ENCODE assay signal across 9 cellular contexts in genomic region chr1:154206212-154206611, GRCh38. TPM values are rescaled to one million over a fixed set of nuclear protein-coding genes. Genes with fewer than 3 reads are reported as not detected.
DNase-seq lines count a peak whose midpoint lies in the region; ATAC-seq and TF ChIP-seq lines count a peak whose summit lies in the region.
"Had no signal": no experiment of that assay in that cellular context is flagged by ENCODE, and none has a peak within 500 bp of the region (broad histone marks: within the 10 kb centered on the region; RNA-seq: fewer than 3 reads in every experiment).

TSS of gene CFAP141 (minus strand) at chr1:154206333. CDS start at chr1:154206307, 26 bp downstream.

- ATAC-seq in HCT116 = peak; percentile 79
- ATAC-seq in activated T-helper 17 cell treated with anti-CD3 and anti-CD28 coated beads, Interleukin-2, amount 50 U/mL, for 72 hours (replicated peaks) = peak; percentile 93
- ATAC-seq in GM18873 (IDR thresholded peaks at IDR 0.05; ENCODE audit: low FRiP score, unreplicated experiment) = no peak
- ATAC-seq in HG03095 (IDR thresholded peaks at IDR 0.05; ENCODE audit: unreplicated experiment) = no peak
- ATAC-seq in HG03135 (IDR thresholded peaks at IDR 0.05; ENCODE audit: unreplicated experiment) = no peak

- peak within 1 kb of the TSS; percentile 6 for H3K4me3 Mint-ChIP-seq in activated T-helper 17 cell treated with anti-CD3 and anti-CD28 coated beads, Interleukin-2, amount 50 U/mL, for 72 hours

- no peaks in the 10 kb centered on the region for H3K9me2 ChIP-seq in HCT116 (ENCODE audit: insufficient read depth)

- H3K4me1 ChIP-seq in HCT116 (ENCODE audit: control insufficient read depth in 1 of 2, insufficient read depth in 2 of 2, low read length in 2 of 2) (peaks cover 13 to 23% of the 10 kb centered on the region in 2 experiments), mesodermal cell (ENCODE audit: control insufficient read depth, insufficient read depth, low read length, poor library complexity, severe bottlenecking) (no peaks in the 10 kb centered on the region)

- H3K27ac ChIP-seq in HCT116 (ENCODE audit: low read depth, low read length) (0 out of 2 replicates have a peak within 1 kb of the TSS, but pooled peaks have one; percentile 24), mesodermal cell (ENCODE audit: low read depth, low read length, severe bottlenecking) (peak within 1 kb of the TSS; percentile 51)

- H3K9ac ChIP-seq in HCT116 (ENCODE audit: low read length) = no peak within 1 kb of the TSS

- peaks cover 9 to 15% of the 10 kb centered on the region in 2 experiments; a peak in 3 of 4 replicates for H3K36me3 ChIP-seq in HCT116 (ENCODE audit: control insufficient read depth in 1 of 2, insufficient read depth in 2 of 2, low read length in 2 of 2)
- peaks cover 55% of the 10 kb centered on the region for H3K36me3 ChIP-seq in mesodermal cell (ENCODE audit: control insufficient read depth, insufficient read depth, low read length)

- no TSS peak for BruUV-seq in HCT116 (replicated peaks; lab: Mats Ljungman, UMichigan)

- peak within 1 kb of the TSS; percentile 46 for H3K4me2 ChIP-seq in HCT116 (ENCODE audit: low read length)

- no peaks in the 10 kb centered on the region for H4K20me1 ChIP-seq in HCT116 (ENCODE audit: insufficient read depth)

- peaks cover 22% of the 10 kb centered on the region for H3K4me1 Mint-ChIP-seq in activated T-helper 17 cell treated with anti-CD3 and anti-CD28 coated beads, Interleukin-2, amount 50 U/mL, for 72 hours

- RAD21 ChIA-PET in HCT116 (lab: Charles Lee; ENCODE audit: low non-redundant PET in 1 of 2, low total read pairs in 2 of 2, uncharacterized antibody in 2 of 2, unreplicated experiment in 2 of 2) = no interaction called here

- no CpG with 5 or more reads among the region's 1 CpG for WGBS in mesodermal cell (ENCODE audit: insufficient coverage in 2 of 2), 2 experiments

- H3K4me3 ChIP-seq in HCT116 (replicated peaks in 1 of 2; ENCODE audit: low read depth in 1 of 2, low read length in 2 of 2) = no peak within 1 kb of the TSS; a peak in 1 of 4 replicates
- no peak within 1 kb of the TSS for H3K4me3 ChIP-seq in mesodermal cell (ENCODE audit: extremely low read depth, insufficient read depth, low read length, poor library complexity, severe bottlenecking)

- H3K27me3 ChIP-seq in HCT116 (ENCODE audit: insufficient read depth, low read length) = no peaks in the 10 kb centered on the region

- no peaks in the 10 kb centered on the region for H3K27me3 Mint-ChIP-seq in activated T-helper 17 cell treated with anti-CD3 and anti-CD28 coated beads, Interleukin-2, amount 50 U/mL, for 72 hours

- TF ChIP-seq RAD21 in HCT116 (IDR thresholded peaks at IDR 0.05; ENCODE audit: low read depth) = no peak

- no peaks in the 10 kb centered on the region for H3K9me3 Mint-ChIP-seq in activated T-helper 17 cell treated with anti-CD3 and anti-CD28 coated beads, Interleukin-2, amount 50 U/mL, for 72 hours

- TF ChIP-seq POLR2A in HCT116 (IDR thresholded peaks at IDR 0.05; ENCODE audit: borderline replicate concordance, extremely low read depth, insufficient read depth, insufficient read length) = no peak

- intact Hi-C loops in HCT116 (cut with micrococcal nuclease) = no loop called here

- no peak for TF ChIP-seq CTCF in HCT116 (IDR thresholded peaks at IDR 0.05 in 2 of 3, conservative IDR thresholded peaks at IDR 0.05 in 1 of 3; ENCODE audit: borderline replicate concordance in 1 of 3, insufficient read depth in 1 of 3, low read depth in 2 of 3, low read length in 2 of 3)

- peaks cover 62% of the 10 kb centered on the region for H3K36me3 Mint-ChIP-seq in activated T-helper 17 cell treated with anti-CD3 and anti-CD28 coated beads, Interleukin-2, amount 50 U/mL, for 72 hours (ENCODE audit: low read depth)

- H3K79me2 ChIP-seq in HCT116 (ENCODE audit: insufficient read depth, low read length) = no peaks in the 10 kb centered on the region

- no peak within 1 kb of the TSS for H2AFZ ChIP-seq in HCT116 (ENCODE audit: low read depth, low read length, poor library complexity, severe bottlenecking)

- no peaks in the 10 kb centered on the region for H3K9me3 ChIP-seq in HCT116 (ENCODE audit: control insufficient read depth in 1 of 2, insufficient read depth in 1 of 2, low read depth in 1 of 2, low read length in 2 of 2)
- H3K9me3 ChIP-seq in mesodermal cell (ENCODE audit: control insufficient read depth, low read length) = no peaks in the 10 kb centered on the region

- POLR2A ChIA-PET in HCT116 (lab: Charles Lee) = no interaction called here

- DNase-seq in NCI-H2171 treated with DMSO at 0.1 percent for 48 hours (lab: John Stamatoyannopoulos, UW) (peak; percentile 16), NCI-H2171 (lab: John Stamatoyannopoulos, UW) (no peak), HCT116 (ENCODE audit: low read depth, low spot score) (no peak)
- DNase-seq: activated gamma-delta T cell treated with Interleukin-2 at 50 U/mL for 16 hours had no signal

- CTCF ChIA-PET in HCT116 (lab: Charles Lee) = no interaction called here

- H3K27ac Mint-ChIP-seq in activated T-helper 17 cell treated with anti-CD3 and anti-CD28 coated beads, Interleukin-2, amount 50 U/mL, for 72 hours = peak within 1 kb of the TSS; percentile 92

TF ChIP-seq in HCT116, 20 proteins besides CTCF, POLR2A, EP300 and RAD21:
- TF ChIP-seq ZBTB33 (IDR thresholded peaks at IDR 0.05; ENCODE audit: extremely low read depth, insufficient replicate concordance, low read length) (no peak), EZH2phosphoT487 (IDR thresholded peaks at IDR 0.05; ENCODE audit: borderline replicate concordance) (no peak), TCF7L2 (IDR thresholded peaks at IDR 0.05; ENCODE audit: borderline replicate concordance, extremely low read depth, insufficient read depth, insufficient read length) (no peak), CBX3 (IDR thresholded peaks at IDR 0.05; ENCODE audit: low read depth) (no peak), ZNF274 (IDR thresholded peaks at IDR 0.05; ENCODE audit: low read depth, low read length) (no peak), REST (IDR thresholded peaks at IDR 0.05; ENCODE audit: low read depth) (no peak), ZFX (IDR thresholded peaks at IDR 0.05) (no peak), EGR1 (IDR thresholded peaks at IDR 0.05; ENCODE audit: low read depth) (no peak), FOSL1 (IDR thresholded peaks at IDR 0.05; ENCODE audit: low read depth) (no peak), CEBPB (IDR thresholded peaks at IDR 0.05; ENCODE audit: low read depth) (no peak), MAX (IDR thresholded peaks at IDR 0.05) (no peak), SP1 (IDR thresholded peaks at IDR 0.05; ENCODE audit: low read depth) (no peak), SRF (IDR thresholded peaks at IDR 0.05; ENCODE audit: low read depth) (no peak)

RNA-seq across cellular contexts. Expression of gene CFAP141, which starts in this region (rescaled TPM):
- not detected for total RNA-seq in HCT116 (2021; ENCODE audit: unreplicated experiment)
- polyA plus RNA-seq in HCT116 (2012) = not detected in 2 replicates
- total RNA-seq in activated T-helper 17 cell treated with anti-CD3 and anti-CD28 coated beads, Interleukin-2, amount 50 U/mL, for 72 hours = not detected
- not detected for polyA plus RNA-seq in mesodermal cell (2013, experiment 1 of 2)
- polyA plus RNA-seq in mesodermal cell (2013, experiment 2 of 2) = not detected

Comparison
In these comparisons a context has a peak if more than half of its experiments do, and no peak if none do; other contexts are left out.
1. Peak in ATAC-seq, H3K27ac ChIP-seq and H3K4me2 ChIP-seq in HCT116; RNA of the gene not detected or under 1 TPM.
2. Peak in ATAC-seq in activated T-helper 17 cell treated with anti-CD3 and anti-CD28 coated beads, Interleukin-2, amount 50 U/mL, for 72 hours; RNA of the gene not detected or under 1 TPM.